Comparison of ENCODE assay signal across 9 cellular contexts in genomic region chr3:170867143-170867542, GRCh38. TPM values are rescaled to one million over a fixed set of nuclear protein-coding genes. Genes with fewer than 3 reads are reported as not detected.
DNase-seq lines count a peak whose midpoint lies in the region; ATAC-seq lines count a peak whose summit lies in the region.
"Had no signal": no experiment of that assay in that cellular context is flagged by ENCODE, and none has a peak within 500 bp of the region (broad histone marks: within the 10 kb centered on the region; RNA-seq: fewer than 3 reads in every experiment).

No MANE protein-coding gene starts in this region.

- H3K9me3 Mint-ChIP-seq in activated naive CD8-positive, alpha-beta T cell (ENCODE audit: low read depth) = no peaks in the 10 kb centered on the region
- H3K9me3 Mint-ChIP-seq in naive thymus-derived CD4-positive, alpha-beta T cell = peaks cover 0 to 1% (median 0%) of the 10 kb centered on the region in 11 donors

- H3K27me3 Mint-ChIP-seq in activated naive CD8-positive, alpha-beta T cell = no peaks in the 10 kb centered on the region
- no peaks in the 10 kb centered on the region for H3K27me3 Mint-ChIP-seq in naive thymus-derived CD4-positive, alpha-beta T cell

- H3K27ac Mint-ChIP-seq in activated naive CD8-positive, alpha-beta T cell = peak overlapping the region; percentile 83
- H3K27ac Mint-ChIP-seq in naive thymus-derived CD4-positive, alpha-beta T cell = peak overlapping the region in 8 of 9 donors; percentile 2 to 62 (median 42)

- H3K36me3 Mint-ChIP-seq in activated naive CD8-positive, alpha-beta T cell = peaks cover 15% of the 10 kb centered on the region
- peaks cover 17 to 35% (median 32%) of the 10 kb centered on the region in 5 donors for H3K36me3 Mint-ChIP-seq in naive thymus-derived CD4-positive, alpha-beta T cell

- no peaks in the 10 kb centered on the region for H3K27me3 ChIP-seq in naive thymus-derived CD4-positive, alpha-beta T cell (ENCODE audit: control insufficient read depth in 2 of 2, insufficient read depth in 2 of 2, low read length in 2 of 2)

- DNase-seq in ELR (ENCODE audit: low read depth) (peak; percentile 41), kidney glomerular epithelial cell (lab: John Stamatoyannopoulos, UW) (no peak), DMS 273 (lab: John Stamatoyannopoulos, UW; ENCODE audit: unreplicated experiment) (no peak), Right ventricle myocardium inferior (ENCODE audit: missing footprints) (no peak)
- no peak for DNase-seq in naive thymus-derived CD4-positive, alpha-beta T cell
- DNase-seq: SW 1271 had no signal

- peaks cover 22% of the 10 kb centered on the region in 2 donors for H3K4me1 ChIP-seq in naive thymus-derived CD4-positive, alpha-beta T cell (ENCODE audit: control insufficient read depth in 2 of 2, insufficient read depth in 2 of 2, low read length in 2 of 2)

- intact Hi-C loops in naive thymus-derived CD4-positive, alpha-beta T cell (cut with micrococcal nuclease) = loop anchor here (5.0 kb wide), 4 partner anchors 645 to 1170 kb away; partner anchors contain the start of genes SEC62 (in 2 of the 2), FNDC3B (in 1 of the 2) and PRKCI (in 1 of the 2)
- intact Hi-C loops in Right ventricle myocardium inferior (cut with DNase I) = no loop called here

- peaks cover 7 to 33% (median 15%) of the 10 kb centered on the region in 3 experiments for H3K36me3 ChIP-seq in naive thymus-derived CD4-positive, alpha-beta T cell (ENCODE audit: control insufficient read depth in 2 of 3, insufficient read depth in 3 of 3, low read length in 3 of 3)

- ATAC-seq in HG03139 (IDR thresholded peaks at IDR 0.05; ENCODE audit: unreplicated experiment) (peak; percentile 26), Right ventricle myocardium inferior (no peak), GM21717 (IDR thresholded peaks at IDR 0.05; ENCODE audit: unreplicated experiment) (no peak)
- no peak for ATAC-seq in naive thymus-derived CD4-positive, alpha-beta T cell

- peak overlapping the region; percentile 96 for H3K4me3 Mint-ChIP-seq in activated naive CD8-positive, alpha-beta T cell
- H3K4me3 Mint-ChIP-seq in naive thymus-derived CD4-positive, alpha-beta T cell = peak overlapping the region in 7 of 10 donors; percentile 5 to 63 (median 39)

- peaks cover 23% of the 10 kb centered on the region for H3K4me1 Mint-ChIP-seq in activated naive CD8-positive, alpha-beta T cell (ENCODE audit: low read depth)
- H3K4me1 Mint-ChIP-seq in naive thymus-derived CD4-positive, alpha-beta T cell = peaks cover 10 to 41% (median 26%) of the 10 kb centered on the region in 7 donors

- no peak overlapping the region for H3K4me3 ChIP-seq in naive thymus-derived CD4-positive, alpha-beta T cell (ENCODE audit: low read length)

- peak overlapping the region; percentile 86 for H3K27ac ChIP-seq in naive thymus-derived CD4-positive, alpha-beta T cell (ENCODE audit: low read depth, low read length)

- POLR2A ChIA-PET in naive thymus-derived CD4-positive, alpha-beta T cell (lab: Charles Lee) = no interaction called here

- CTCF ChIA-PET in naive thymus-derived CD4-positive, alpha-beta T cell (lab: Charles Lee) = no interaction called here

- H3K9me3 ChIP-seq in naive thymus-derived CD4-positive, alpha-beta T cell (ENCODE audit: control insufficient read depth in 2 of 3, low read length in 3 of 3) = no peaks in the 10 kb centered on the region

RNA-seq across cellular contexts. Expression of gene RPL22L1, which starts 2.9 kb away (rescaled TPM):
- 10 to 100 TPM; 27.5 to 62.6 (median 47.9) TPM for total RNA-seq in naive thymus-derived CD4-positive, alpha-beta T cell
- 10 to 100 TPM; 31.9 to 43.5 TPM for polyA plus RNA-seq in naive thymus-derived CD4-positive, alpha-beta T cell
- 11.7 TPM for total RNA-seq in Right ventricle myocardium inferior

RNA-seq across cellular contexts. Expression of gene EIF5A2, which starts 41.3 kb away (rescaled TPM):
- 1 to 10 TPM; 5.5 to 9.8 (median 7.4) TPM for total RNA-seq in naive thymus-derived CD4-positive, alpha-beta T cell
- 10 to 100 TPM in 1 of 2 donors, 1 to 10 TPM in 1; 9.6 to 11.3 TPM for polyA plus RNA-seq in naive thymus-derived CD4-positive, alpha-beta T cell
- 8.8 TPM for total RNA-seq in Right ventricle myocardium inferior
